28 cellular contexts compared by ENCODE assay signal in genomic region chr10:99497343-99498025, GRCh38. TPM values are rescaled to one million over a fixed set of nuclear protein-coding genes. Genes with fewer than 3 reads are reported as not detected.
"Had no signal": no experiment of that assay in that cellular context is flagged by ENCODE, and none has a peak within 500 bp of the region (broad histone marks: within the 10 kb centered on the region; RNA-seq: fewer than 3 reads in every experiment).

No MANE protein-coding gene starts in this region.

- H3K36me3 Mint-ChIP-seq: activated naive CD4-positive, alpha-beta T cell treated with anti-CD3 and anti-CD28 coated beads, Interleukin-2, amount 50 U/mL, for 24 hours; activated naive CD8-positive, alpha-beta T cell treated with anti-CD3 and anti-CD28 coated beads for 36 hours had no signal

- H3K4me1 ChIP-seq: adrenal gland, body of pancreas, esophagus muscularis mucosa, foreskin keratinocyte, gastrocnemius medialis, heart left ventricle had no signal

- H3K27ac Mint-ChIP-seq: activated CD4-positive, alpha-beta memory T cell treated with anti-CD3 and anti-CD28 coated beads, Interleukin-2, amount 10 ng/mL, durations not matched to agents 7 days and 5 days; activated CD4-positive, alpha-beta T cell treated with anti-CD3 and anti-CD28 coated beads, Interleukin-2, amount 10 ng/mL, durations not matched to agents 7 days and 5 days; activated naive CD4-positive, alpha-beta T cell treated with anti-CD3 and anti-CD28 coated beads for 36 hours; activated naive CD4-positive, alpha-beta T cell treated with anti-CD3 and anti-CD28 coated beads, Interleukin-2, amount 50 U/mL, for 24 hours; activated naive CD8-positive, alpha-beta T cell treated with anti-CD3 and anti-CD28 coated beads for 36 hours; activated naive CD8-positive, alpha-beta T cell treated with anti-CD3 and anti-CD28 coated beads, Interleukin-2, amount 50 U/mL, for 24 hours; activated T-helper 17 cell treated with anti-CD3 and anti-CD28 coated beads, Interleukin-2, amount 50 U/mL, for 72 hours; effector memory CD8-positive, alpha-beta T cell had no signal

- H3K4me3 Mint-ChIP-seq: activated CD4-positive, alpha-beta memory T cell treated with anti-CD3 and anti-CD28 coated beads, Interleukin-2, amount 10 ng/mL, durations not matched to agents 7 days and 5 days; activated CD4-positive, alpha-beta T cell treated with anti-CD3 and anti-CD28 coated beads, Interleukin-2, amount 10 ng/mL, durations not matched to agents 7 days and 5 days; activated naive CD4-positive, alpha-beta T cell treated with anti-CD3 and anti-CD28 coated beads for 36 hours; activated naive CD4-positive, alpha-beta T cell treated with anti-CD3 and anti-CD28 coated beads, Interleukin-2, amount 50 U/mL, for 24 hours; activated naive CD8-positive, alpha-beta T cell treated with anti-CD3 and anti-CD28 coated beads for 36 hours; activated naive CD8-positive, alpha-beta T cell treated with anti-CD3 and anti-CD28 coated beads, Interleukin-2, amount 50 U/mL, for 24 hours; activated T-cell treated with anti-CD3 and anti-CD28 coated beads, Interleukin-2, amount 50 U/mL, for 4 hours; activated T-helper 17 cell treated with anti-CD3 and anti-CD28 coated beads, Interleukin-2, amount 50 U/mL, for 72 hours; effector memory CD8-positive, alpha-beta T cell had no signal

- ATAC-seq: activated naive CD8-positive, alpha-beta T cell treated with anti-CD3 and anti-CD28 coated beads, Interleukin-2, amount 50 U/mL, for 24 hours; activated T-cell treated with anti-CD3 and anti-CD28 coated beads, Interleukin-2, amount 50 U/mL, for 4 hours; activated T-helper 17 cell treated with anti-CD3 and anti-CD28 coated beads, Interleukin-2, amount 50 U/mL, for 72 hours; body of pancreas; effector memory CD8-positive, alpha-beta T cell; foreskin keratinocyte; gastrocnemius medialis; heart left ventricle had no signal

- H3K4me3 ChIP-seq: adrenal gland, body of pancreas, esophagus muscularis mucosa, gastrocnemius medialis, heart left ventricle had no signal

- H3K27ac ChIP-seq: adrenal gland, body of pancreas, esophagus muscularis mucosa, foreskin keratinocyte, gastrocnemius medialis, heart left ventricle had no signal

- H3K27me3 ChIP-seq: adrenal gland, body of pancreas had no signal

- H3K36me3 ChIP-seq: adrenal gland, esophagus muscularis mucosa, gastrocnemius medialis, heart left ventricle had no signal

- DNase-seq: activated CD4-positive, alpha-beta memory T cell treated with anti-CD3 and anti-CD28 coated beads, Interleukin-2, amount 10 ng/mL, durations not matched to agents 7 days and 5 days; activated CD4-positive, alpha-beta T cell treated with anti-CD3 and anti-CD28 coated beads for 1 hour; activated CD4-positive, alpha-beta T cell treated with anti-CD3 and anti-CD28 coated beads for 4 hours; activated CD4-positive, alpha-beta T cell treated with anti-CD3 and anti-CD28 coated beads, Interleukin-2, amount 10 ng/mL, durations not matched to agents 7 days and 5 days; activated CD4-positive, alpha-beta T cell treated with anti-CD3 and anti-CD28 coated beads, Interleukin-2, amount 50 U/mL, for 4 hours; activated effector memory CD4-positive, alpha-beta T cell treated with Interleukin-2 at 50 U/mL for 16 hours; activated naive CD4-positive, alpha-beta T cell treated with anti-CD3 and anti-CD28 coated beads for 36 hours; activated naive CD8-positive, alpha-beta T cell treated with anti-CD3 and anti-CD28 coated beads for 36 hours; activated naive CD8-positive, alpha-beta T cell treated with anti-CD3 and anti-CD28 coated beads, Interleukin-2, amount 50 U/mL, for 24 hours; activated T-cell treated with anti-CD3 and anti-CD28 coated beads, Interleukin-2, amount 50 U/mL, for 4 hours; adrenal gland; amygdala; aorta; body of pancreas; cortex of kidney; dermis blood vessel endothelial cell; effector CD4-positive, alpha-beta T cell; effector memory CD8-positive, alpha-beta T cell; erythroblast; foreskin keratinocyte; gastrocnemius medialis; glutamatergic neuron; heart left ventricle; T-helper 2 cell had no signal

- H3K9me3 ChIP-seq: adrenal gland, body of pancreas, gastrocnemius medialis had no signal

- H3K9me3 Mint-ChIP-seq: activated CD4-positive, alpha-beta memory T cell treated with anti-CD3 and anti-CD28 coated beads, Interleukin-2, amount 10 ng/mL, durations not matched to agents 7 days and 5 days; activated naive CD4-positive, alpha-beta T cell treated with anti-CD3 and anti-CD28 coated beads, Interleukin-2, amount 50 U/mL, for 24 hours had no signal

- H3K4me1 Mint-ChIP-seq: activated CD4-positive, alpha-beta memory T cell treated with anti-CD3 and anti-CD28 coated beads, Interleukin-2, amount 10 ng/mL, durations not matched to agents 7 days and 5 days; activated CD4-positive, alpha-beta T cell treated with anti-CD3 and anti-CD28 coated beads, Interleukin-2, amount 10 ng/mL, durations not matched to agents 7 days and 5 days; activated naive CD4-positive, alpha-beta T cell treated with anti-CD3 and anti-CD28 coated beads, Interleukin-2, amount 50 U/mL, for 24 hours; activated naive CD8-positive, alpha-beta T cell treated with anti-CD3 and anti-CD28 coated beads for 36 hours; activated naive CD8-positive, alpha-beta T cell treated with anti-CD3 and anti-CD28 coated beads, Interleukin-2, amount 50 U/mL, for 24 hours; activated T-helper 17 cell treated with anti-CD3 and anti-CD28 coated beads, Interleukin-2, amount 50 U/mL, for 72 hours had no signal

RNA-seq across cellular contexts. Expression of gene NKX2-3, which starts 35.3 kb away (rescaled TPM):
- total RNA-seq: activated CD4-positive, alpha-beta memory T cell treated with anti-CD3 and anti-CD28 coated beads, Interleukin-2, amount 10 ng/mL, durations not matched to agents 7 days and 5 days; activated CD4-positive, alpha-beta T cell treated with anti-CD3 and anti-CD28 coated beads, Interleukin-2, amount 10 ng/mL, durations not matched to agents 7 days and 5 days; activated naive CD4-positive, alpha-beta T cell treated with anti-CD3 and anti-CD28 coated beads for 36 hours; activated naive CD8-positive, alpha-beta T cell treated with anti-CD3 and anti-CD28 coated beads for 36 hours; activated T-cell treated with anti-CD3 and anti-CD28 coated beads, Interleukin-2, amount 50 U/mL, for 4 hours; activated T-helper 17 cell treated with anti-CD3 and anti-CD28 coated beads, Interleukin-2, amount 50 U/mL, for 72 hours; adrenal gland; chondrocyte; dermis blood vessel endothelial cell; foreskin keratinocyte; gastrocnemius medialis; heart left ventricle had no signal
